ENCODE assay signal across 25 cellular contexts in genomic region chr21:36347962-36348328, GRCh38. TPM values are rescaled to one million over a fixed set of nuclear protein-coding genes. Genes with fewer than 3 reads are reported as not detected.
DNase-seq lines count a peak whose midpoint lies in the region; ATAC-seq, FAIRE-seq and TF ChIP-seq lines count a peak whose summit lies in the region.
"Had no signal": no experiment of that assay in that cellular context is flagged by ENCODE, and none has a peak within 500 bp of the region (broad histone marks: within the 10 kb centered on the region; RNA-seq: fewer than 3 reads in every experiment).

No MANE protein-coding gene starts in this region.

- no peak for FAIRE-seq in K562 (lab: Jason Lieb, UNC)
- FAIRE-seq: GM12892, small intestine had no signal

- no peaks in the 10 kb centered on the region for H3K27me3 Mint-ChIP-seq in T-helper 2 cell treated with Interferon-gamma antibody and Interleukin-4, amounts not matched to agents 5 μg/mL and 100 μg/mL, for 36 hours (ENCODE audit: low read depth)
- H3K27me3 Mint-ChIP-seq: activated naive CD4-positive, alpha-beta T cell treated with anti-CD3 and anti-CD28 coated beads, Interleukin-2, amount 10 ng/mL, durations not matched to agents 7 days and 5 days; dendritic cell treated with granulocyte-macrophage colony-stimulating factor and Interleukin-4, amounts not matched to agents 40 ng/mL and 50 ng/mL, for 4 days; progenitor cell of endocrine pancreas had no signal

- peaks cover 34 to 49% of the 10 kb centered on the region in 2 experiments; a peak in 3 of 4 replicates for H3K36me3 ChIP-seq in HCT116 (ENCODE audit: control insufficient read depth in 1 of 2, insufficient read depth in 2 of 2, low read length in 2 of 2)
- H3K36me3 ChIP-seq in K562 (ENCODE audit: control insufficient read depth, insufficient read depth, low read length) = peaks cover 90% of the 10 kb centered on the region
- peaks cover 39 to 80% of the 10 kb centered on the region in 2 experiments for H3K36me3 ChIP-seq in mesenchymal stem cell (ENCODE audit: control insufficient read depth in 1 of 2, insufficient read depth in 2 of 2, low read depth in 1 of 2, low read length in 2 of 2)

- TF ChIP-seq POLR2A in HCT116 (IDR thresholded peaks at IDR 0.05; ENCODE audit: borderline replicate concordance, extremely low read depth, insufficient read depth, insufficient read length) (no peak), K562 (conservative IDR thresholded peaks at IDR 0.05) (no peak)

- H3K9me3 ChIP-seq in HCT116 (ENCODE audit: control insufficient read depth in 1 of 2, insufficient read depth in 1 of 2, low read depth in 1 of 2, low read length in 2 of 2) (no peaks in the 10 kb centered on the region), K562 (replicated peaks; ENCODE audit: control insufficient read depth, insufficient read depth, low read depth, low read length) (no peaks in the 10 kb centered on the region), mesenchymal stem cell (ENCODE audit: control insufficient read depth, low read length) (no peaks in the 10 kb centered on the region)
- H3K9me3 ChIP-seq: BLaER1 treated with 17β-estradiol and CSF1 and Interleukin-3, amounts not matched to agents 10 nM and 100 nM; body of pancreas; SK-N-SH had no signal

- H4K8ac ChIP-seq in mesenchymal stem cell (ENCODE audit: low read length) = no peak overlapping the region

- intact Hi-C loops in HCT116 (cut with micrococcal nuclease) (no loop called here), K562 (cut with micrococcal nuclease) (no loop called here)

- no peak overlapping the region for H2BK120ac ChIP-seq in mesenchymal stem cell (ENCODE audit: low read depth, low read length)

- TF ChIP-seq RAD21 in HCT116 (IDR thresholded peaks at IDR 0.05; ENCODE audit: low read depth) = no peak
- no peak for TF ChIP-seq RAD21 in K562 (CRISPR knock-in tag; conservative IDR thresholded peaks at IDR 0.05 in 1 of 2, IDR thresholded peaks at IDR 0.05 in 1 of 2)

- H3K4me3 ChIP-seq in HCT116 (replicated peaks in 1 of 2; ENCODE audit: low read depth in 1 of 2, low read length in 2 of 2) (no peak overlapping the region), K562 (no peak overlapping the region), mesenchymal stem cell (ENCODE audit: insufficient read depth in 1 of 2, low read depth in 1 of 2, low read length in 2 of 2) (no peak overlapping the region)
- H3K4me3 ChIP-seq: BLaER1 treated with 17β-estradiol and CSF1 and Interleukin-3, amounts not matched to agents 10 nM and 100 nM; body of pancreas had no signal

- peaks cover 59% of the 10 kb centered on the region for H3K36me3 Mint-ChIP-seq in T-helper 2 cell treated with Interferon-gamma antibody and Interleukin-4, amounts not matched to agents 5 μg/mL and 100 μg/mL, for 36 hours (ENCODE audit: low read depth)

- H4K91ac ChIP-seq in mesenchymal stem cell (ENCODE audit: low read length) = no peak overlapping the region

- no peaks in the 10 kb centered on the region for H3K27me3 ChIP-seq in HCT116 (ENCODE audit: insufficient read depth, low read length)
- no peaks in the 10 kb centered on the region for H3K27me3 ChIP-seq in K562 (ENCODE audit: control insufficient read depth in 2 of 2, insufficient read depth in 2 of 2, low read length in 2 of 2)
- no peaks in the 10 kb centered on the region for H3K27me3 ChIP-seq in mesenchymal stem cell (ENCODE audit: control insufficient read depth in 1 of 2, insufficient read depth in 1 of 2, low read length in 2 of 2)
- H3K27me3 ChIP-seq: BLaER1 treated with 17β-estradiol and CSF1 and Interleukin-3, amounts not matched to agents 10 nM and 100 nM; body of pancreas had no signal

- no peak overlapping the region for H3K27ac ChIP-seq in HCT116 (ENCODE audit: low read depth, low read length)
- no peak overlapping the region for H3K27ac ChIP-seq in K562 (ENCODE audit: extremely low read depth, low read depth, low read length)
- H3K27ac ChIP-seq in mesenchymal stem cell (ENCODE audit: low read length, poor library complexity, severe bottlenecking) = no peak overlapping the region
- H3K27ac ChIP-seq: BLaER1 treated with 17β-estradiol and CSF1 and Interleukin-3, amounts not matched to agents 10 nM and 100 nM; body of pancreas had no signal

- H3K23ac ChIP-seq in mesenchymal stem cell (ENCODE audit: low read length in 2 of 2) = no peak overlapping the region

- H4K20me1 ChIP-seq in HCT116 (ENCODE audit: insufficient read depth) (no peaks in the 10 kb centered on the region), K562 (replicated peaks; ENCODE audit: control insufficient read depth, insufficient read depth, low read length) (no peaks in the 10 kb centered on the region)

- RAD21 ChIA-PET in HCT116 (lab: Charles Lee; ENCODE audit: low non-redundant PET in 1 of 2, low total read pairs in 2 of 2, uncharacterized antibody in 2 of 2, unreplicated experiment in 2 of 2) = no interaction called here

- H2AFZ ChIP-seq in HCT116 (ENCODE audit: low read depth, low read length, poor library complexity, severe bottlenecking) (no peak overlapping the region), K562 (ENCODE audit: low read depth, low read length) (no peak overlapping the region), mesenchymal stem cell (ENCODE audit: low read depth, low read length) (no peak overlapping the region)

- H3K4me3 Mint-ChIP-seq in T-helper 2 cell treated with Interferon-gamma antibody and Interleukin-4, amounts not matched to agents 5 μg/mL and 100 μg/mL, for 36 hours = no peak overlapping the region
- H3K4me3 Mint-ChIP-seq: activated naive CD4-positive, alpha-beta T cell treated with anti-CD3 and anti-CD28 coated beads, Interleukin-2, amount 10 ng/mL, durations not matched to agents 7 days and 5 days; dendritic cell treated with granulocyte-macrophage colony-stimulating factor and Interleukin-4, amounts not matched to agents 40 ng/mL and 50 ng/mL, for 4 days; nephron had no signal

- POLR2A ChIA-PET in HCT116 (lab: Charles Lee) = no interaction called here
- POLR2A ChIA-PET in K562 (lab: Yijun Ruan, JAX) = interaction anchor here (1.5 kb wide), 1 partner anchor 21 kb away, joined by 3 read pairs; no protein-coding TSS in a partner anchor

- WGBS in K562 (ENCODE audit: insufficient coverage, low coverage, missing lambda C conversion rate) = 80% methylated on average over 2 of the region's 2 CpGs
- no CpG with 5 or more reads among the region's 2 CpGs for WGBS in mesenchymal stem cell

- peaks cover 2% of the 10 kb centered on the region for H3K4me1 Mint-ChIP-seq in T-helper 2 cell treated with Interferon-gamma antibody and Interleukin-4, amounts not matched to agents 5 μg/mL and 100 μg/mL, for 36 hours (ENCODE audit: low read depth)
- H3K4me1 Mint-ChIP-seq: nephron had no signal

- no peaks in the 10 kb centered on the region for H3K79me2 ChIP-seq in HCT116 (ENCODE audit: insufficient read depth, low read length)
- H3K79me2 ChIP-seq in K562 (ENCODE audit: control insufficient read depth, insufficient read depth, low read length) = no peaks in the 10 kb centered on the region

- ATAC-seq in activated CD4-positive, CD25-positive, alpha-beta regulatory T cell treated with anti-CD3 and anti-CD28 coated beads, Interleukin-2, amount 50 U/mL, for 24 hours = peak; percentile 48 to 51
- ATAC-seq in HCT116 = no peak
- no peak for ATAC-seq in K562
- ATAC-seq: body of pancreas had no signal

- H2AK5ac ChIP-seq in mesenchymal stem cell (ENCODE audit: low read length, severe bottlenecking) = no peak overlapping the region

- no peak overlapping the region for H2BK12ac ChIP-seq in mesenchymal stem cell (ENCODE audit: low read length in 2 of 2)

- H3K4me2 ChIP-seq in HCT116 (ENCODE audit: low read length) = no peak overlapping the region
- H3K4me2 ChIP-seq in K562 (ENCODE audit: insufficient read depth, low read length) = no peak overlapping the region
- H3K4me2 ChIP-seq in mesenchymal stem cell (ENCODE audit: low read length, poor library complexity, severe bottlenecking) = no peak overlapping the region
- H3K4me2 ChIP-seq: BLaER1 treated with 17β-estradiol and CSF1 and Interleukin-3, amounts not matched to agents 10 nM and 100 nM; SK-N-SH had no signal

- in situ Hi-C loops in K562 (cut with MboI) = no loop called here

- no peak overlapping the region for H3K18ac ChIP-seq in mesenchymal stem cell (ENCODE audit: low read depth in 1 of 2, low read length in 2 of 2)

- no peak for DNase-seq in activated CD4-positive, CD25-positive, alpha-beta regulatory T cell (lab: John Stamatoyannopoulos, UW)
- no peak for DNase-seq in HCT116 (ENCODE audit: low read depth, low spot score)
- no peak for DNase-seq in K562 (ENCODE audit: extremely low read depth in 1 of 4, low spot score in 3 of 4)
- no peak for DNase-seq in mesenchymal stem cell
- DNase-seq in pons (ENCODE audit: low spot score) = no peak
- no peak for DNase-seq in T-helper 2 cell treated with Interferon-gamma antibody and Interleukin-4, amounts not matched to agents 5 μg/mL and 100 μg/mL, for 36 hours (ENCODE audit: low spot score)
- DNase-seq in foreskin melanocyte = no peak
- DNase-seq: 8988T; activated naive CD4-positive, alpha-beta T cell treated with anti-CD3 and anti-CD28 coated beads, Interleukin-2, amount 10 ng/mL, durations not matched to agents 7 days and 5 days; activated T-cell treated with anti-CD3 and anti-CD28 coated beads for 4 hours; body of pancreas; Karpas-422; NCI-H1092; NCI-H2081 treated with DMSO at 0.1 percent for 48 hours; NCI-H510A; RPMI8226; SK-N-SH; small intestine; stimulated activated CD4-positive, alpha-beta T cell treated with anti-CD3 and anti-CD28 coated beads, Interleukin-4, amount 100 ng/mL, for 4 hours had no signal

- peaks cover 21% of the 10 kb centered on the region for H3K79me1 ChIP-seq in mesenchymal stem cell (replicated peaks; ENCODE audit: low read length, poor library complexity, severe bottlenecking)

- H3K9me1 ChIP-seq in K562 (ENCODE audit: control insufficient read depth, insufficient read depth, low read length) = no peaks in the 10 kb centered on the region

- BruUV-seq in HCT116 (replicated peaks; lab: Mats Ljungman, UMichigan) = TSS peak; percentile 11
- BruUV-seq in K562 (replicated peaks; lab: Mats Ljungman, UMichigan) = no TSS peak

- H3K4ac ChIP-seq in mesenchymal stem cell (ENCODE audit: low read depth in 1 of 2, low read length in 2 of 2) = no peak overlapping the region

- no peak overlapping the region for H3K14ac ChIP-seq in mesenchymal stem cell (ENCODE audit: low read length in 2 of 2)

- H3K4me1 ChIP-seq in HCT116 (ENCODE audit: control insufficient read depth in 1 of 2, insufficient read depth in 2 of 2, low read length in 2 of 2) = no peaks in the 10 kb centered on the region
- H3K4me1 ChIP-seq in K562 (replicated peaks in 1 of 2; ENCODE audit: control insufficient read depth in 2 of 2, insufficient read depth in 2 of 2, low read length in 2 of 2) = no peaks in the 10 kb centered on the region
- H3K4me1 ChIP-seq in mesenchymal stem cell (ENCODE audit: control insufficient read depth, insufficient read depth, low read depth, low read length) = peaks cover 4% of the 10 kb centered on the region
- H3K4me1 ChIP-seq: BLaER1 treated with 17β-estradiol and CSF1 and Interleukin-3, amounts not matched to agents 10 nM and 100 nM had no signal

- no peaks in the 10 kb centered on the region for H3K9me2 ChIP-seq in HCT116 (ENCODE audit: insufficient read depth)
- H3K9me2 ChIP-seq: SK-N-SH had no signal

- no peak for TF ChIP-seq EP300 in K562 (IDR thresholded peaks at IDR 0.05; ENCODE audit: low read length)

- no peak for TF ChIP-seq CTCF in HCT116 (IDR thresholded peaks at IDR 0.05 in 2 of 3, conservative IDR thresholded peaks at IDR 0.05 in 1 of 3; ENCODE audit: borderline replicate concordance in 1 of 3, insufficient read depth in 1 of 3, low read depth in 2 of 3, low read length in 2 of 3)
- TF ChIP-seq CTCF in K562 (IDR thresholded peaks at IDR 0.05 in 2 of 3, conservative IDR thresholded peaks at IDR 0.05 in 1 of 3; ENCODE audit: insufficient read depth in 2 of 3, low read depth in 1 of 3, low read length in 3 of 3) = no peak

- H3K9me3 Mint-ChIP-seq in T-helper 2 cell treated with Interferon-gamma antibody and Interleukin-4, amounts not matched to agents 5 μg/mL and 100 μg/mL, for 36 hours = no peaks in the 10 kb centered on the region
- H3K9me3 Mint-ChIP-seq: activated naive CD4-positive, alpha-beta T cell treated with anti-CD3 and anti-CD28 coated beads, Interleukin-2, amount 10 ng/mL, durations not matched to agents 7 days and 5 days; dendritic cell treated with granulocyte-macrophage colony-stimulating factor and Interleukin-4, amounts not matched to agents 40 ng/mL and 50 ng/mL, for 4 days; nephron had no signal

- no peak overlapping the region for H3K27ac Mint-ChIP-seq in T-helper 2 cell treated with Interferon-gamma antibody and Interleukin-4, amounts not matched to agents 5 μg/mL and 100 μg/mL, for 36 hours
- H3K27ac Mint-ChIP-seq: activated naive CD4-positive, alpha-beta T cell treated with anti-CD3 and anti-CD28 coated beads, Interleukin-2, amount 10 ng/mL, durations not matched to agents 7 days and 5 days; dendritic cell treated with granulocyte-macrophage colony-stimulating factor and Interleukin-4, amounts not matched to agents 40 ng/mL and 50 ng/mL, for 4 days; nephron; progenitor cell of endocrine pancreas had no signal

- no peak overlapping the region for H3K9ac ChIP-seq in HCT116 (ENCODE audit: low read length)
- H3K9ac ChIP-seq in K562 (ENCODE audit: insufficient read depth in 1 of 2, low read depth in 2 of 2, low read length in 2 of 2) = no peak overlapping the region
- H3K9ac ChIP-seq in mesenchymal stem cell (ENCODE audit: low read length) = peak overlapping the region; percentile 32
- H3K9ac ChIP-seq: BLaER1 treated with 17β-estradiol and CSF1 and Interleukin-3, amounts not matched to agents 10 nM and 100 nM; SK-N-SH had no signal

- no peak overlapping the region for H2BK15ac ChIP-seq in mesenchymal stem cell (ENCODE audit: low read depth, poor library complexity, severe bottlenecking)

- CTCF ChIA-PET in HCT116 (lab: Charles Lee) (no interaction called here), K562 (lab: Yijun Ruan, JAX; ENCODE audit: low intra/inter-chr PET ratio) (no interaction called here)

- H2BK5ac ChIP-seq in mesenchymal stem cell (ENCODE audit: low read depth, low read length, poor library complexity, severe bottlenecking) = no peak overlapping the region

RNA-seq across cellular contexts. Expression of gene MORC3, which starts 27.9 kb away (rescaled TPM):
- 19.8 TPM for total RNA-seq in HCT116 (2021; ENCODE audit: unreplicated experiment)
- polyA plus RNA-seq in HCT116 (2012) = 9.4 and 12.0 TPM in 2 replicates
- total RNA-seq in K562 (2011; cell fraction: chromatin; rRNA removed; ENCODE audit: low replicate concordance) = 69.1 and 213 TPM in 2 replicates
- total RNA-seq in K562 (2011; cell fraction: nucleolus; rRNA removed) = 39.4 and 52.0 TPM in 2 replicates
- 78.0 and 101 TPM in 2 replicates for total RNA-seq in K562 (2011; cell fraction: nucleoplasm; rRNA removed)
- total RNA-seq in K562 (2014; rRNA removed) = 34.5 and 48.6 TPM in 2 replicates
- total RNA-seq in K562 (2014; rRNA removed; fragmentation: Illumina TruSeq; extraction: Trizol) = 53.7 and 61.1 TPM in 2 replicates
- 46.0 and 52.1 TPM in 2 replicates for total RNA-seq in K562 (2015; rRNA removed; fragmentation: Illumina TruSeq; extraction: Trizol)
- 29.5 and 36.1 TPM in 2 replicates for total RNA-seq in K562 (2021)
- polyA plus RNA-seq in K562 (2011; rRNA removed) = 34.6 and 43.4 TPM in 2 replicates
- 4.9 and 13.5 TPM in 2 replicates for polyA plus RNA-seq in K562 (2011; cell fraction: cytosol; rRNA removed)
- 19.9 and 29.4 TPM in 2 replicates for polyA plus RNA-seq in K562 (2011; cell fraction: nucleus; rRNA removed)
- polyA plus RNA-seq in K562 (2012) = 16.6 and 19.7 TPM in 2 replicates
- polyA plus RNA-seq in K562 (2014; fragmentation: Illumina TruSeq; extraction: Trizol) = 30.0 and 36.0 TPM in 2 replicates
- 10 to 100 TPM; 12.7 to 20.5 TPM for polyA plus RNA-seq in K562 (2014; fragmentation: Nextera tagmentation; extraction: Ambion mirVana)
- 26.1 and 30.6 TPM in 2 replicates for polyA plus RNA-seq in K562 (2014; rRNA removed)
- 86.5 and 93.2 TPM in 2 replicates for polyA minus RNA-seq in K562 (2011; rRNA and poly(A)+ RNA removed)
- polyA minus RNA-seq in K562 (2011; cell fraction: cytosol; rRNA and poly(A)+ RNA removed) = 19.8 and 24.6 TPM in 2 replicates
- 31.8 and 54.8 TPM in 2 replicates for polyA minus RNA-seq in K562 (2011; cell fraction: nucleus; rRNA and poly(A)+ RNA removed)
- polyA plus RNA-seq in mesenchymal stem cell (2013, experiment 1 of 2) = 11.1 TPM
- polyA plus RNA-seq in mesenchymal stem cell (2013, experiment 2 of 2) = 11.3 TPM

RNA-seq across cellular contexts. Expression of gene CHAF1B, which starts 37.2 kb away (rescaled TPM):
- total RNA-seq in HCT116 (2021; ENCODE audit: unreplicated experiment) (26.1 TPM), K562 (2014; rRNA removed) (17.8 and 23.0 TPM in 2 replicates), K562 (2014; rRNA removed; fragmentation: Illumina TruSeq; extraction: Trizol) (24.0 and 28.3 TPM in 2 replicates), K562 (2015; rRNA removed; fragmentation: Illumina TruSeq; extraction: Trizol) (22.7 and 23.4 TPM in 2 replicates), K562 (2021) (32.3 and 36.8 TPM in 2 replicates)
- 5.8 and 10.2 TPM in 2 replicates for polyA plus RNA-seq in HCT116 (2012)
- 28.3 and 29.4 TPM in 2 replicates for total RNA-seq in K562 (2011; cell fraction: chromatin; rRNA removed; ENCODE audit: low replicate concordance)
- 14.1 and 17.0 TPM in 2 replicates for total RNA-seq in K562 (2011; cell fraction: nucleolus; rRNA removed)
- 21.1 and 28.3 TPM in 2 replicates for total RNA-seq in K562 (2011; cell fraction: nucleoplasm; rRNA removed)
- polyA plus RNA-seq in K562 (2011; rRNA removed) (21.0 and 24.4 TPM in 2 replicates), K562 (2014; fragmentation: Illumina TruSeq; extraction: Trizol) (29.7 and 34.2 TPM in 2 replicates), K562 (2014; fragmentation: Nextera tagmentation; extraction: Ambion mirVana) (10 to 100 TPM in 1 of 2 experiments, 1 to 10 TPM in 1; 7.5 to 12.2 TPM), K562 (2014; rRNA removed) (19.4 and 23.4 TPM in 2 replicates)
- 14.7 and 17.6 TPM in 2 replicates for polyA plus RNA-seq in K562 (2011; cell fraction: cytosol; rRNA removed)
- polyA plus RNA-seq in K562 (2011; cell fraction: nucleus; rRNA removed) = 14.3 and 15.2 TPM in 2 replicates
- 19.3 and 19.7 TPM in 2 replicates for polyA plus RNA-seq in K562 (2012)
- 19.1 and 20.2 TPM in 2 replicates for polyA minus RNA-seq in K562 (2011; rRNA and poly(A)+ RNA removed)
- 17.5 and 19.8 TPM in 2 replicates for polyA minus RNA-seq in K562 (2011; cell fraction: cytosol; rRNA and poly(A)+ RNA removed)
- polyA minus RNA-seq in K562 (2011; cell fraction: nucleus; rRNA and poly(A)+ RNA removed) = 7.4 and 10.0 TPM in 2 replicates
- polyA plus RNA-seq in mesenchymal stem cell (2013, experiment 1 of 2) = 2.4 TPM
- 2.4 TPM for polyA plus RNA-seq in mesenchymal stem cell (2013, experiment 2 of 2)

Comparison
In these comparisons a context has a peak if more than half of its experiments do, and no peak if none do; other contexts are left out.
1. ATAC-seq: peak in activated CD4-positive, CD25-positive, alpha-beta regulatory T cell treated with anti-CD3 and anti-CD28 coated beads, Interleukin-2, amount 50 U/mL, for 24 hours (2 of 2); none in HCT116 (single experiment) and K562 (single experiment).